17 cellular contexts compared by ENCODE assay signal in genomic region chr3:24400015-24400414, GRCh38.
A peak's percentile ranks its signal among the peaks of the same experiment; 100 is the strongest.
DNase-seq lines count a peak whose midpoint lies in the region; TF ChIP-seq lines count a peak whose summit lies in the region.
"Had no signal": no experiment of that assay in that cellular context is flagged by ENCODE, and none has a peak within 500 bp of the region (broad histone marks: within the 10 kb centered on the region; RNA-seq: fewer than 3 reads in every experiment).

No MANE protein-coding gene starts in this region.

- H3K4me3 Mint-ChIP-seq in activated naive CD4-positive, alpha-beta T cell treated with anti-CD3 and anti-CD28 coated beads, Interleukin-2, amount 10 ng/mL, durations not matched to agents 7 days and 5 days: no peak overlapping the region
- H3K4me3 Mint-ChIP-seq: CD4-positive, CD25-positive, alpha-beta regulatory T cell had no signal

- 53 to 76% methylated on average over 2 of the region's 2 CpGs for WGBS in sigmoid colon, 2 donors

- no peaks in the 10 kb centered on the region for H3K4me1 Mint-ChIP-seq in activated naive CD4-positive, alpha-beta T cell treated with anti-CD3 and anti-CD28 coated beads, Interleukin-2, amount 10 ng/mL, durations not matched to agents 7 days and 5 days
- H3K4me1 Mint-ChIP-seq: CD4-positive, CD25-positive, alpha-beta regulatory T cell had no signal

- TF ChIP-seq EP300 in sigmoid colon (IDR thresholded peaks at IDR 0.05): no peak

- H3K9me3 ChIP-seq in sigmoid colon: no peaks in the 10 kb centered on the region
- H3K9me3 ChIP-seq: Peyer's patch had no signal

- TF ChIP-seq CTCF in VCaP (conservative IDR thresholded peaks at IDR 0.05): no peak
- no peak for TF ChIP-seq CTCF in sigmoid colon (IDR thresholded peaks at IDR 0.05)

- H3K9me3 Mint-ChIP-seq in activated naive CD4-positive, alpha-beta T cell treated with anti-CD3 and anti-CD28 coated beads, Interleukin-2, amount 10 ng/mL, durations not matched to agents 7 days and 5 days: no peaks in the 10 kb centered on the region

- H3K27me3 ChIP-seq in sigmoid colon: no peaks in the 10 kb centered on the region
- H3K27me3 ChIP-seq: Peyer's patch had no signal

- H3K36me3 ChIP-seq in sigmoid colon: no peaks in the 10 kb centered on the region
- H3K36me3 ChIP-seq: Peyer's patch had no signal

- H3K27me3 Mint-ChIP-seq in activated naive CD4-positive, alpha-beta T cell treated with anti-CD3 and anti-CD28 coated beads, Interleukin-2, amount 10 ng/mL, durations not matched to agents 7 days and 5 days: no peaks in the 10 kb centered on the region
- H3K27me3 Mint-ChIP-seq: CD4-positive, CD25-positive, alpha-beta regulatory T cell had no signal

- CTCF ChIA-PET in activated naive CD4-positive, alpha-beta T cell treated with anti-CD3 and anti-CD28 coated beads, Interleukin-2, amount 10 ng/mL, durations not matched to agents 7 days and 5 days (lab: Charles Lee): no interaction called here

- H3K36me3 Mint-ChIP-seq in activated naive CD4-positive, alpha-beta T cell treated with anti-CD3 and anti-CD28 coated beads, Interleukin-2, amount 10 ng/mL, durations not matched to agents 7 days and 5 days: no peaks in the 10 kb centered on the region
- H3K36me3 Mint-ChIP-seq: CD4-positive, CD25-positive, alpha-beta regulatory T cell had no signal

- TF ChIP-seq POLR2A in sigmoid colon (IDR thresholded peaks at IDR 0.05): no peak

- DNase-seq in COR-L47 (lab: John Stamatoyannopoulos, UW) (peak; percentile 26), NCI-H146 treated with DMSO at 0.1 percent for 48 hours (lab: John Stamatoyannopoulos, UW; ENCODE audit: unreplicated experiment) (peak; percentile 8), sigmoid colon (no peak), HT-29 (ENCODE audit: low spot score) (no peak)
- DNase-seq in activated CD4-positive, alpha-beta T cell treated with anti-CD3 and anti-CD28 coated beads for 4 hours: no peak
- no peak for DNase-seq in activated naive CD4-positive, alpha-beta T cell treated with anti-CD3 and anti-CD28 coated beads, Interleukin-2, amount 10 ng/mL, durations not matched to agents 7 days and 5 days
- DNase-seq in activated CD4-positive, CD25-positive, alpha-beta regulatory T cell (lab: John Stamatoyannopoulos, UW): no peak
- DNase-seq: Calu3; CD4-positive, CD25-positive, alpha-beta regulatory T cell; GOT3; KG1; NCI-H226; NCI-H526; Peyer's patch; SHP77 had no signal

- H3K27ac ChIP-seq in VCaP (peak overlapping the region; percentile 76), sigmoid colon (peak overlapping the region in 3 of 4 donors; percentile 12 to 48 (median 27))
- H3K27ac ChIP-seq: Peyer's patch had no signal

- intact Hi-C loops in sigmoid colon (cut with DNase I): no loop called here

- H3K4me3 ChIP-seq in sigmoid colon: no peak overlapping the region
- H3K4me3 ChIP-seq: GM12878, Peyer's patch had no signal

- peaks cover 0 to 31% (median 26%) of the 10 kb centered on the region in 4 donors for H3K4me1 ChIP-seq in sigmoid colon

- no peak overlapping the region for H3K27ac Mint-ChIP-seq in activated naive CD4-positive, alpha-beta T cell treated with anti-CD3 and anti-CD28 coated beads, Interleukin-2, amount 10 ng/mL, durations not matched to agents 7 days and 5 days
- H3K27ac Mint-ChIP-seq: CD4-positive, CD25-positive, alpha-beta regulatory T cell had no signal

Comparison
In these comparisons a context has a peak if more than half of its experiments do, and no peak if none do; other contexts are left out.
1. DNase-seq: peak in COR-L47 (single experiment) and NCI-H146 treated with DMSO at 0.1 percent for 48 hours (single experiment); none in sigmoid colon (single experiment), activated CD4-positive, alpha-beta T cell treated with anti-CD3 and anti-CD28 coated beads for 4 hours (0 of 2), activated naive CD4-positive, alpha-beta T cell treated with anti-CD3 and anti-CD28 coated beads, Interleukin-2, amount 10 ng/mL, durations not matched to agents 7 days and 5 days (single experiment), activated CD4-positive, CD25-positive, alpha-beta regulatory T cell (0 of 4) and HT-29 (single experiment).